8 cellular contexts compared by ENCODE assay signal in the genomic region with DNA sequence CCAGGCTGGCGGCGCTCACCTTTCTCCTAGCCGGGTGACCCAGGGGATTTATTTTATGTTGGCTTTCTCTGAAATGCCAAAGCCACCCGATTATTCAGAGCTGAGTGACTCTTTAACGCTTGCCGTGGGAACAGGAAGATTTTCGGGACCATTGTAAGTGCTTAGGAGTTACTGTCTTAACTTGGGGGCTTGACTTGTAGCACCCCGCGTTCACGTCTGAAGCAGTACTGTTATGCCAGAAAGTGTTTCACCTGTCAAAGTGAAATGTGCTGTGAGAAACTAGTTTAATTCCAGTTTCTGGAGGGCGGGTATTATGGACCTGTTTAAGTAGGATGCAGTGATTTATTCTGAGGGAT. TPM values are rescaled to one million over a fixed set of nuclear protein-coding genes. Genes with fewer than 3 reads are reported as not detected.
DNase-seq lines count a peak whose midpoint lies in the region; ATAC-seq and TF ChIP-seq lines count a peak whose summit lies in the region.

No MANE protein-coding gene starts in this region.

- peak overlapping the region; percentile 91 for H3K27ac Mint-ChIP-seq in activated naive CD4-positive, alpha-beta T cell treated with anti-CD3 and anti-CD28 coated beads for 36 hours
- H3K27ac Mint-ChIP-seq in T-cell = peak overlapping the region; percentile 94 to 97

- H3K36me3 ChIP-seq in gastrocnemius medialis = peaks cover 0 to 46% of the 10 kb centered on the region in 2 donors

- no peak for DNase-seq in activated naive CD4-positive, alpha-beta T cell treated with anti-CD3 and anti-CD28 coated beads for 36 hours
- DNase-seq in activated naive CD4-positive, alpha-beta T cell treated with Interleukin-2 at 50 U/mL for 16 hours = no peak
- DNase-seq in T-cell (peak in 1 of 34 experiments; percentile 7), foreskin melanocyte (peak; percentile 38), gastrocnemius medialis (no peak), NCI-H187 treated with DMSO at 0.1 percent for 48 hours (lab: John Stamatoyannopoulos, UW) (no peak), GM10266 (ENCODE audit: extremely low spot score) (no peak), AG20443 (ENCODE audit: low spot score) (no peak)

- peaks cover 14% of the 10 kb centered on the region for H3K36me3 Mint-ChIP-seq in activated naive CD4-positive, alpha-beta T cell treated with anti-CD3 and anti-CD28 coated beads for 36 hours (ENCODE audit: low read depth)
- peaks cover 11% of the 10 kb centered on the region for H3K36me3 Mint-ChIP-seq in T-cell

- POLR2A ChIA-PET in T-cell (lab: Charles Lee) = interaction anchor here in 1 of 2 donors (0.5 to 1.1 kb wide), 3 partner anchors 9 to 146 kb away, joined by 3 to 11 read pairs (median 4); no protein-coding TSS in a partner anchor

- H3K4me3 ChIP-seq in gastrocnemius medialis = peak overlapping the region; percentile 72 to 91 (median 74)

- peaks cover 21 to 28% of the 10 kb centered on the region in 2 donors for H3K4me1 ChIP-seq in gastrocnemius medialis

- peak overlapping the region; percentile 88 for H3K4me3 Mint-ChIP-seq in activated naive CD4-positive, alpha-beta T cell treated with anti-CD3 and anti-CD28 coated beads for 36 hours
- peak overlapping the region; percentile 91 to 95 (median 92) for H3K4me3 Mint-ChIP-seq in T-cell

- peaks cover 42% of the 10 kb centered on the region for H3K4me1 Mint-ChIP-seq in activated naive CD4-positive, alpha-beta T cell treated with anti-CD3 and anti-CD28 coated beads for 36 hours (ENCODE audit: low read depth)
- peaks cover 39 to 46% (median 41%) of the 10 kb centered on the region in 3 donors for H3K4me1 Mint-ChIP-seq in T-cell

- no peaks in the 10 kb centered on the region for H3K9me3 Mint-ChIP-seq in activated naive CD4-positive, alpha-beta T cell treated with anti-CD3 and anti-CD28 coated beads for 36 hours
- no peaks in the 10 kb centered on the region for H3K9me3 Mint-ChIP-seq in T-cell

- no peak for TF ChIP-seq POLR2A in gastrocnemius medialis (IDR thresholded peaks at IDR 0.05)

- in situ Hi-C loops in gastrocnemius medialis (cut with MboI; ENCODE audit: low sequenced_read_pairs in 4 of 4) = no loop called here

- CTCF ChIA-PET in activated naive CD4-positive, alpha-beta T cell treated with anti-CD3 and anti-CD28 coated beads for 36 hours (lab: Charles Lee) = interaction anchor here (0.8 to 1.8 kb wide), 4 partner anchors 9 to 72 kb away, joined by 3 to 16 read pairs (median 4); a partner anchor contains a TSS
- CTCF ChIA-PET in T-cell (lab: Charles Lee) = interaction anchor here (0.6 to 4.6 kb wide), 7 partner anchors 22 to 72 kb away, joined by 3 to 21 read pairs (median 6); a partner anchor contains a TSS

- no peaks in the 10 kb centered on the region for H3K9me3 ChIP-seq in gastrocnemius medialis

- H3K27me3 Mint-ChIP-seq in activated naive CD4-positive, alpha-beta T cell treated with anti-CD3 and anti-CD28 coated beads for 36 hours (ENCODE audit: low read depth) = no peaks in the 10 kb centered on the region
- H3K27me3 Mint-ChIP-seq in T-cell = no peaks in the 10 kb centered on the region

- ATAC-seq in T-cell (replicated peaks in 1 of 4) = peak in 2 of 4 experiments; percentile 0 to 11
- ATAC-seq in gastrocnemius medialis = peak; percentile 20 to 30

- intact Hi-C loops in activated naive CD4-positive, alpha-beta T cell treated with anti-CD3 and anti-CD28 coated beads for 36 hours (cut with micrococcal nuclease) = loop anchor here (1.0 to 10.0 kb wide), 4 partner anchors 148 to 989 kb away; a partner anchor contains a TSS
- intact Hi-C loops in gastrocnemius medialis (cut with DNase I; ENCODE audit: low total_unique reads) = loop anchor here (2.0 to 10.0 kb wide), 5 partner anchors 71 to 441 kb away; a partner anchor contains a TSS

- no peaks in the 10 kb centered on the region for H3K27me3 ChIP-seq in gastrocnemius medialis

- H3K27ac ChIP-seq in gastrocnemius medialis = peak overlapping the region; percentile 91 to 100 (median 100)

- no peak for TF ChIP-seq CTCF in gastrocnemius medialis (IDR thresholded peaks at IDR 0.05 in 4 of 5, conservative IDR thresholded peaks at IDR 0.05 in 1 of 5)
- TF ChIP-seq CTCF in GM10266 (IDR thresholded peaks at IDR 0.05; ENCODE audit: control insufficient read depth, insufficient read depth, low read depth, missing control alignments) = no peak

RNA-seq across cellular contexts. Expression of a gene that starts 0.2 kb away (rescaled TPM):
- total RNA-seq in activated naive CD4-positive, alpha-beta T cell treated with anti-CD3 and anti-CD28 coated beads for 36 hours = 10 to 100 TPM; 11.4 to 11.6 TPM
- 10 to 100 TPM in 4 of 5 donors, 1 to 10 TPM in 1; 7.9 to 16.9 (median 14.8) TPM for total RNA-seq in T-cell
- total RNA-seq in gastrocnemius medialis = 10 to 100 TPM in 3 of 4 donors, 1 to 10 TPM in 1; 9.7 to 16.0 (median 14.0) TPM

RNA-seq across cellular contexts. Expression of a gene that starts 0.6 kb away (rescaled TPM):
- 10 to 100 TPM; 11.9 to 13.1 TPM for total RNA-seq in activated naive CD4-positive, alpha-beta T cell treated with anti-CD3 and anti-CD28 coated beads for 36 hours
- total RNA-seq in T-cell (10 to 100 TPM; 45.1 to 96.8 (median 47.9) TPM), gastrocnemius medialis (10 to 100 TPM; 31.1 to 41.9 (median 32.2) TPM)

RNA-seq across cellular contexts. Expression of a gene that starts 21.6 kb away (rescaled TPM):
- total RNA-seq in activated naive CD4-positive, alpha-beta T cell treated with anti-CD3 and anti-CD28 coated beads for 36 hours = 1 to 10 TPM; 4.8 to 7.0 TPM
- total RNA-seq in T-cell (10 to 100 TPM in 2 of 5 donors, 1 to 10 TPM in 3; 4.3 to 11.4 (median 9.2) TPM), gastrocnemius medialis (10 to 100 TPM in 2 of 4 donors, 1 to 10 TPM in 2; 8.3 to 17.9 (median 11.1) TPM)

RNA-seq across cellular contexts. Expression of a gene that starts 21.7 kb away (rescaled TPM):
- total RNA-seq in activated naive CD4-positive, alpha-beta T cell treated with anti-CD3 and anti-CD28 coated beads for 36 hours = 10 to 100 TPM; 43.0 to 45.0 TPM
- 10 to 100 TPM; 12.0 to 16.9 (median 14.7) TPM for total RNA-seq in T-cell
- total RNA-seq in gastrocnemius medialis = 10 to 100 TPM; 14.8 to 36.4 (median 27.4) TPM
